1 cellular context compared by ENCODE assay signal in genomic region chr15:50753463-50753862, GRCh38.
A peak's percentile ranks its signal among the peaks of the same experiment; 100 is the strongest.
TF ChIP-seq lines count a peak whose summit lies in the region.

No MANE protein-coding gene starts in this region.

TF ChIP-seq in K562, 482 proteins besides CTCF, POLR2A, EP300 and RAD21 (continued from another document):
- TF ChIP-seq, protein P1, sequence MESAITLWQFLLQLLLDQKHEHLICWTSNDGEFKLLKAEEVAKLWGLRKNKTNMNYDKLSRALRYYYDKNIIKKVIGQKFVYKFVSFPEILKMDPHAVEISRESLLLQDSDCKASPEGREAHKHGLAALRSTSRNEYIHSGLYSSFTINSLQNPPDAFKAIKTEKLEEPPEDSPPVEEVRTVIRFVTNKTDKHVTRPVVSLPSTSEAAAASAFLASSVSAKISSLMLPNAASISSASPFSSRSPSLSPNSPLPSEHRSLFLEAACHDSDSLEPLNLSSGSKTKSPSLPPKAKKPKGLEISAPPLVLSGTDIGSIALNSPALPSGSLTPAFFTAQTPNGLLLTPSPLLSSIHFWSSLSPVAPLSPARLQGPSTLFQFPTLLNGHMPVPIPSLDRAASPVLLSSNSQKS (CRISPR knock-in tag; IDR thresholded peaks at IDR 0.05), result no peak
- TF ChIP-seq FOSL1 (tag; conservative IDR thresholded peaks at IDR 0.05) (0 out of 2 replicates have a peak, but pooled peaks have one; percentile 13), HDAC3 (IDR thresholded peaks at IDR 0.05; ENCODE audit: borderline replicate concordance, partially characterized antibody) (peak; percentile 53), DDX20 (tag; IDR thresholded peaks at IDR 0.05; ENCODE audit: low read depth) (no peak), PML (IDR thresholded peaks at IDR 0.05; ENCODE audit: low read length) (peak; percentile 33; the same call in 1 of the 2 replicates), KDM1A (IDR thresholded peaks at IDR 0.05) (peak; percentile 32 to 56; a peak in 1 of 4 replicates), SMARCB1 (IDR thresholded peaks at IDR 0.05; ENCODE audit: insufficient read length, low read depth) (peak; percentile 30), NCOA2 (IDR thresholded peaks at IDR 0.05; ENCODE audit: partially characterized antibody in 2 of 2) (peak in 1 of 2 experiments; percentile 11), CEBPG (CRISPR knock-in tag; IDR thresholded peaks at IDR 0.05) (peak; percentile 59; the same call in 1 of the 2 replicates), CEBPG (tag; conservative IDR thresholded peaks at IDR 0.05 in 1 of 2, IDR thresholded peaks at IDR 0.05 in 1 of 2) (peak; percentile 91 to 94), GATA2 (CRISPR knock-in tag; IDR thresholded peaks at IDR 0.05) (0 out of 2 replicates have a peak, but pooled peaks have one; percentile 18), EP400 (IDR thresholded peaks at IDR 0.05) (peak; percentile 52; the same call in 1 of the 2 replicates), FOXA3 (CRISPR knock-in tag; conservative IDR thresholded peaks at IDR 0.05 in 1 of 2, IDR thresholded peaks at IDR 0.05 in 1 of 2) (no peak), MTA2 (IDR thresholded peaks at IDR 0.05; ENCODE audit: low read depth) (peak; percentile 46), TAF1 (IDR thresholded peaks at IDR 0.05; ENCODE audit: control insufficient read depth, extremely low read depth, insufficient read depth, low read length, severe bottlenecking) (no peak), HDAC1 (IDR thresholded peaks at IDR 0.05) (0 out of 4 replicates have a peak, but pooled peaks of 1 of the 2 experiments have one; percentile 40), TRIM24 (IDR thresholded peaks at IDR 0.05) (peak; percentile 60 to 74; a peak in 1 of 4 replicates), DACH1 (IDR thresholded peaks at IDR 0.05; ENCODE audit: partially characterized antibody) (peak; percentile 90), ZNF23 (CRISPR knock-in tag; IDR thresholded peaks at IDR 0.05) (no peak), HMG20A (CRISPR knock-in tag; conservative IDR thresholded peaks at IDR 0.05) (no peak), ZKSCAN1 (IDR thresholded peaks at IDR 0.05; ENCODE audit: low read depth, low read length) (no peak), TAL1 (IDR thresholded peaks at IDR 0.05) (peak; percentile 77), ATF4 (CRISPR knock-in tag; IDR thresholded peaks at IDR 0.05) (peak; percentile 84), NRF1 (conservative IDR thresholded peaks at IDR 0.05 in 1 of 2, IDR thresholded peaks at IDR 0.05 in 1 of 2) (no peak), PBX2 (CRISPR knock-in tag; IDR thresholded peaks at IDR 0.05; ENCODE audit: low read depth) (no peak), PBX2 (tag; conservative IDR thresholded peaks at IDR 0.05; ENCODE audit: low read depth) (peak; percentile 72), ARID1B (IDR thresholded peaks at IDR 0.05) (peak; percentile 91), CBFA2T3 (IDR thresholded peaks at IDR 0.05) (peak; percentile 70), MNT (conservative IDR thresholded peaks at IDR 0.05) (no peak), RCOR1 (IDR thresholded peaks at IDR 0.05; ENCODE audit: borderline replicate concordance in 1 of 2, low read depth in 2 of 2, low read length in 2 of 2) (peak in 1 of 2 experiments; percentile 45; a peak in 2 of 4 replicates), ZNF644 (tag; IDR thresholded peaks at IDR 0.05; ENCODE audit: low read depth) (no peak), MTA1 (IDR thresholded peaks at IDR 0.05; ENCODE audit: borderline replicate concordance) (peak; percentile 62; the same call in 1 of the 2 replicates), CEBPB (tag; IDR thresholded peaks at IDR 0.05) (peak; percentile 90), ZNF589 (CRISPR knock-in tag; IDR thresholded peaks at IDR 0.05; ENCODE audit: low read depth) (0 out of 2 replicates have a peak, but pooled peaks have one; percentile 28), ATF7 (IDR thresholded peaks at IDR 0.05) (peak; percentile 66; the same call in 1 of the 2 replicates), TBL1XR1 (IDR thresholded peaks at IDR 0.05; ENCODE audit: low read length in 2 of 2) (peak in 1 of 2 experiments; percentile 70; a peak in 2 of 4 replicates), FOXA1 (IDR thresholded peaks at IDR 0.05; ENCODE audit: borderline replicate concordance) (no peak), PTTG1 (tag; IDR thresholded peaks at IDR 0.05; ENCODE audit: low read depth) (peak; percentile 18; the same call in 1 of the 2 replicates), NFIC (IDR thresholded peaks at IDR 0.05) (peak; percentile 58), NCOA1 (IDR thresholded peaks at IDR 0.05; ENCODE audit: low read depth) (no peak), HDAC6 (IDR thresholded peaks at IDR 0.05; ENCODE audit: low read depth, low read length) (no peak)
- TF ChIP-seq, protein P2, sequence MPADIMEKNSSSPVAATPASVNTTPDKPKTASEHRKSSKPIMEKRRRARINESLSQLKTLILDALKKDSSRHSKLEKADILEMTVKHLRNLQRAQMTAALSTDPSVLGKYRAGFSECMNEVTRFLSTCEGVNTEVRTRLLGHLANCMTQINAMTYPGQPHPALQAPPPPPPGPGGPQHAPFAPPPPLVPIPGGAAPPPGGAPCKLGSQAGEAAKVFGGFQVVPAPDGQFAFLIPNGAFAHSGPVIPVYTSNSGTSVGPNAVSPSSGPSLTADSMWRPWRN (IDR thresholded peaks at IDR 0.05; ENCODE audit: low read depth), result peak; percentile 49; the same call in 1 of the 2 replicates
